ENCODE assay signal across 17 cellular contexts in the genomic region with DNA sequence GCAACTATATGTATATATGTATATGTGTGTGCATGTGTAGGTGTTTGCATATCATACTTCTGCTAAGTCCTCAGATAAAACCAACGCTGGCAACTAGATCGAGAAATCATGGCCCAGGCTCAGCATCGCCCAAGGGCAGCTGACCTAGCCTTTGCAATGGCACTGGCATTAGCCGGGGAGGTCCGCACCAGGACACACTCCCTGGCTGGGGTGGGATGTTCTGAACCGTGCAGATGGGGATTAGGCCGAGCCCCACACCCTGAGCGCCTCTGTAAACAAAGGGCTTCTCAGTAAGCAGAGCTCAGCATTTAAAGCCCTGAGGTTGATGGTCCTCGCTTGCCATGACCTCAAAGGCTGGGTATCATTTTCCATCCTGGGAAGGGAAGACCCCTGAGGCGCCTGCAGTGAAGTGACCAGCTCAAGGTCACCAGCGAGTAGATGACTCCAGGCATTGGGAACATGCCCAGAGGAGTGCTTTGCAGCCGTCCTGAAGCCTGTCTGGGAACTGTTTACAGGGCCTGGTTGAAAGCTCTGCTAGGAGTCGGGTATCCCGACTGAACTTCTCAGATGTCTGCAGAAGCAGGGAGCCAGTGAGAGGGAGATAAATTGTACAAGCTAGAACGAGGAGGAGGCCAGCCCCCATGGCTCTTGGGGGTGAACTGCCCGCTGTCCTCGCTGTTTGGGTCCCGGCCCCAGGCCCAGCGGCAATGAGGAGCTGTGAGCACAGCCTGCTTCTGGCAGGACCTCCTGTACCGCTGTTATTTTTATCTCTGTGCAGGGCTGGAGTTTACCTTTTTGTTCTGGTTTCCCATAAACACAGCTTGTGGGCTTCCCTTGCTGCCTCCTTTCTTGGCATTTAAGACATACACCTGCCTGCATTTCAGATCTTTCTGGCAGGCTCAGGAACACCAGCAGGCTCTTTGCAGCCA. TPM values are rescaled to one million over a fixed set of nuclear protein-coding genes. Genes with fewer than 3 reads are reported as not detected.
DNase-seq lines count a peak whose midpoint lies in the region; ATAC-seq and TF ChIP-seq lines count a peak whose summit lies in the region.
"Had no signal": no experiment of that assay in that cellular context is flagged by ENCODE, and none has a peak within 500 bp of the region (broad histone marks: within the 10 kb centered on the region; RNA-seq: fewer than 3 reads in every experiment).

No MANE protein-coding gene starts in this region.

- H3K4me3 Mint-ChIP-seq in GM23338 = no peak overlapping the region
- H3K4me3 Mint-ChIP-seq: effector memory CD8-positive, alpha-beta T cell had no signal

- no peaks in the 10 kb centered on the region for H3K9me3 ChIP-seq in hepatocyte (ENCODE audit: low read depth)
- H3K9me3 ChIP-seq: left lung, spleen had no signal

- DNase-seq in GM23338 (ENCODE audit: low spot score) = no peak
- peak; percentile 79 for DNase-seq in cerebellar cortex (ENCODE audit: low spot score)
- no peak for DNase-seq in hepatocyte (ENCODE audit: low spot score)
- DNase-seq in AG08395 (ENCODE audit: low spot score) = no peak
- DNase-seq in T1000 (lab: John Stamatoyannopoulos, UW) = no peak
- DNase-seq: effector memory CD8-positive, alpha-beta T cell; EL; spleen; stimulated activated naive CD4-positive, alpha-beta T cell treated with Interleukin-2 at 50 U/mL for 16 hours had no signal

- H3K27ac Mint-ChIP-seq in GM23338 = no peak overlapping the region
- H3K27ac Mint-ChIP-seq: effector memory CD8-positive, alpha-beta T cell had no signal

- no peak; the same call in 2 of the 3 replicates for ATAC-seq in GM23338
- no peak for ATAC-seq in GM21786 (IDR thresholded peaks at IDR 0.05; ENCODE audit: unreplicated experiment)
- no peak for ATAC-seq in GM21737 (IDR thresholded peaks at IDR 0.05; ENCODE audit: unreplicated experiment)
- ATAC-seq: activated CD4-positive, CD25-positive, alpha-beta regulatory T cell treated with anti-CD3 and anti-CD28 coated beads, Interleukin-2, amount 50 U/mL, for 24 hours; effector memory CD8-positive, alpha-beta T cell had no signal

- no peaks in the 10 kb centered on the region for H3K79me2 ChIP-seq in GM23338 (replicated peaks; ENCODE audit: insufficient read depth)
- no peaks in the 10 kb centered on the region for H3K79me2 ChIP-seq in hepatocyte
- H3K79me2 ChIP-seq: parathyroid adenoma had no signal

- H3K27me3 ChIP-seq in GM23338 (ENCODE audit: insufficient read depth) (no peaks in the 10 kb centered on the region), hepatocyte (no peaks in the 10 kb centered on the region), rectal smooth muscle tissue (ENCODE audit: control insufficient read depth, insufficient read depth, low read length) (no peaks in the 10 kb centered on the region)
- H3K27me3 ChIP-seq: left lung had no signal

- H2AFZ ChIP-seq in GM23338 (peak overlapping the region; percentile 59; the same call in 1 of the 2 replicates), hepatocyte (no peak overlapping the region)
- H2AFZ ChIP-seq: parathyroid adenoma had no signal

- H3K9ac ChIP-seq in rectal smooth muscle tissue (ENCODE audit: low read length) = no peak overlapping the region
- H3K9ac ChIP-seq: parathyroid adenoma had no signal

- no peak overlapping the region for H3K4me2 ChIP-seq in GM23338
- peak overlapping the region; percentile 15 for H3K4me2 ChIP-seq in hepatocyte

- WGBS in hepatocyte (ENCODE audit: low lambda C conversion rate, missing lambda C conversion rate) = 53% methylated on average over 20 of the region's 20 CpGs

- H3K9me2 ChIP-seq in GM23338 (ENCODE audit: insufficient read depth) (no peaks in the 10 kb centered on the region), hepatocyte (replicated peaks; ENCODE audit: insufficient read depth) (no peaks in the 10 kb centered on the region)

- H3K4me1 Mint-ChIP-seq in GM23338 = peaks cover 32% of the 10 kb centered on the region

- no peaks in the 10 kb centered on the region for H4K20me1 ChIP-seq in GM23338 (replicated peaks; ENCODE audit: insufficient read depth)
- H4K20me1 ChIP-seq in hepatocyte (ENCODE audit: insufficient read depth, poor library complexity, severe bottlenecking) = no peaks in the 10 kb centered on the region

- H3K36me3 ChIP-seq in GM23338 (ENCODE audit: insufficient read depth) (no peaks in the 10 kb centered on the region), hepatocyte (replicated peaks; ENCODE audit: insufficient read depth, low read depth) (no peaks in the 10 kb centered on the region), rectal smooth muscle tissue (ENCODE audit: control insufficient read depth, insufficient read depth, low read length) (no peaks in the 10 kb centered on the region)
- H3K36me3 ChIP-seq: left lung, spleen had no signal

- H3K4me3 ChIP-seq in GM23338 (no peak overlapping the region), hepatocyte (no peak overlapping the region), rectal smooth muscle tissue (ENCODE audit: low read length) (no peak overlapping the region)
- H3K4me3 ChIP-seq: left lung, spleen had no signal

- H3K27ac ChIP-seq in GM23338 (ENCODE audit: low read depth) (no peak overlapping the region), hepatocyte (no peak overlapping the region), rectal smooth muscle tissue (ENCODE audit: low read depth, low read length) (peak overlapping the region; percentile 95)
- H3K27ac ChIP-seq: left lung, parathyroid adenoma, spleen had no signal

- H3K9me3 Mint-ChIP-seq in GM23338 = no peaks in the 10 kb centered on the region
- H3K9me3 Mint-ChIP-seq: effector memory CD8-positive, alpha-beta T cell had no signal

- TF ChIP-seq CTCF in GM23338 (conservative IDR thresholded peaks at IDR 0.05; ENCODE audit: low read depth in 2 of 2) (no peak), hepatocyte (IDR thresholded peaks at IDR 0.05; ENCODE audit: poor library complexity) (no peak)

- no peaks in the 10 kb centered on the region for H3F3A ChIP-seq in GM23338 (replicated peaks; ENCODE audit: low read depth)

- peaks cover 7% of the 10 kb centered on the region for H3K4me1 ChIP-seq in GM23338 (ENCODE audit: insufficient read depth)
- H3K4me1 ChIP-seq in hepatocyte (ENCODE audit: insufficient read depth) = peaks cover 37% of the 10 kb centered on the region
- peaks cover 34% of the 10 kb centered on the region for H3K4me1 ChIP-seq in rectal smooth muscle tissue (ENCODE audit: control insufficient read depth, insufficient read depth, low read length)
- H3K4me1 ChIP-seq: parathyroid adenoma had no signal

- H3K36me3 Mint-ChIP-seq in GM23338 (ENCODE audit: low read depth) = no peaks in the 10 kb centered on the region

- peaks cover 5% of the 10 kb centered on the region for H3K27me3 Mint-ChIP-seq in GM23338 (ENCODE audit: insufficient read depth, low read depth, poor library complexity)

TF ChIP-seq in GM23338, 12 proteins besides CTCF, POLR2A, EP300 and RAD21 (continues in another document):
- TF ChIP-seq JUNB (IDR thresholded peaks at IDR 0.05; ENCODE audit: unreplicated experiment) (no peak), POLR2AphosphoS5 (IDR thresholded peaks at IDR 0.05; ENCODE audit: low read depth) (no peak), EZH2 (IDR thresholded peaks at IDR 0.05; ENCODE audit: low read depth, unreplicated experiment) (no peak), CREB1 (CRISPR knock-in tag; IDR thresholded peaks at IDR 0.05; ENCODE audit: low read depth) (no peak), ZNF331 (CRISPR knock-in tag; IDR thresholded peaks at IDR 0.05; ENCODE audit: low read depth) (no peak), EZH2phosphoT487 (IDR thresholded peaks at IDR 0.05; ENCODE audit: unreplicated experiment) (no peak), NANOG (IDR thresholded peaks at IDR 0.05; ENCODE audit: borderline replicate concordance) (no peak), ZNF114 (CRISPR knock-in tag; IDR thresholded peaks at IDR 0.05) (no peak), STAT1 (IDR thresholded peaks at IDR 0.05; ENCODE audit: unreplicated experiment) (no peak)
- TF ChIP-seq, protein P1, sequence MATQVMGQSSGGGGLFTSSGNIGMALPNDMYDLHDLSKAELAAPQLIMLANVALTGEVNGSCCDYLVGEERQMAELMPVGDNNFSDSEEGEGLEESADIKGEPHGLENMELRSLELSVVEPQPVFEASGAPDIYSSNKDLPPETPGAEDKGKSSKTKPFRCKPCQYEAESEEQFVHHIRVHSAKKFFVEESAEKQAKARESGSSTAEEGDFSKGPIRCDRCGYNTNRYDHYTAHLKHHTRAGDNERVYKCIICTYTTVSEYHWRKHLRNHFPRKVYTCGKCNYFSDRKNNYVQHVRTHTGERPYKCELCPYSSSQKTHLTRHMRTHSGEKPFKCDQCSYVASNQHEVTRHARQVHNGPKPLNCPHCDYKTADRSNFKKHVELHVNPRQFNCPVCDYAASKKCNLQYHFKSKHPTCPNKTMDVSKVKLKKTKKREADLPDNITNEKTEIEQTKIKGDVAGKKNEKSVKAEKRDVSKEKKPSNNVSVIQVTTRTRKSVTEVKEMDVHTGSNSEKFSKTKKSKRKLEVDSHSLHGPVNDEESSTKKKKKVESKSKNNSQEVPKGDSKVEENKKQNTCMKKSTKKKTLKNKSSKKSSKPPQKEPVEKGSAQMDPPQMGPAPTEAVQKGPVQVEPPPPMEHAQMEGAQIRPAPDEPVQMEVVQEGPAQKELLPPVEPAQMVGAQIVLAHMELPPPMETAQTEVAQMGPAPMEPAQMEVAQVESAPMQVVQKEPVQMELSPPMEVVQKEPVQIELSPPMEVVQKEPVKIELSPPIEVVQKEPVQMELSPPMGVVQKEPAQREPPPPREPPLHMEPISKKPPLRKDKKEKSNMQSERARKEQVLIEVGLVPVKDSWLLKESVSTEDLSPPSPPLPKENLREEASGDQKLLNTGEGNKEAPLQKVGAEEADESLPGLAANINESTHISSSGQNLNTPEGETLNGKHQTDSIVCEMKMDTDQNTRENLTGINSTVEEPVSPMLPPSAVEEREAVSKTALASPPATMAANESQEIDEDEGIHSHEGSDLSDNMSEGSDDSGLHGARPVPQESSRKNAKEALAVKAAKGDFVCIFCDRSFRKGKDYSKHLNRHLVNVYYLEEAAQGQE (IDR thresholded peaks at IDR 0.05; ENCODE audit: unreplicated experiment) = no peak

RNA-seq across cellular contexts. Expression of gene GADD45G, which starts 18.4 kb away (rescaled TPM):
- total RNA-seq in GM23338 (2014; rRNA removed; shearing (Covaris generic)) = 12.7 and 15.8 TPM in 2 replicates
- polyA plus RNA-seq in GM23338 (2016; fragmentation: Nextera tagmentation; extraction: Ambion mirVana) (24.1 TPM in 2 replicates), hepatocyte (45.1 and 47.8 TPM in 2 replicates)
- 14.7 and 15.7 TPM in 2 replicates for total RNA-seq in hepatocyte
- total RNA-seq: OCI-LY7, SK-MEL-5 had no signal
